In genomic region chr15:38547255-38547997, GRCh38 we compare ENCODE assay signal across 1 cellular context.
TF ChIP-seq lines count a peak whose summit lies in the region.

No MANE protein-coding gene starts in this region.

TF ChIP-seq in H1, 55 proteins besides CTCF, POLR2A, EP300 and RAD21 (continued from another document):
- TF ChIP-seq ATF2 (IDR thresholded peaks at IDR 0.05; ENCODE audit: low read length), result no peak
